8 cellular contexts compared by ENCODE assay signal in genomic region chr18:34153711-34154110, GRCh38.
DNase-seq lines count a peak whose midpoint lies in the region; ATAC-seq, FAIRE-seq and TF ChIP-seq lines count a peak whose summit lies in the region.

No MANE protein-coding gene starts in this region.

- peak overlapping the region; percentile 60 for H3K4me2 ChIP-seq in osteoblast (ENCODE audit: insufficient read depth, low read length)

- ATAC-seq in HG03520 (IDR thresholded peaks at IDR 0.05; ENCODE audit: unreplicated experiment) (peak; percentile 67), GM21529 (IDR thresholded peaks at IDR 0.05; ENCODE audit: unreplicated experiment) (no peak)

- no peaks in the 10 kb centered on the region for H3K9me3 Mint-ChIP-seq in activated naive CD4-positive, alpha-beta T cell treated with anti-CD3 and anti-CD28 coated beads, Interleukin-2, amount 10 ng/mL, durations not matched to agents 7 days and 5 days

- H4K20me1 ChIP-seq in osteoblast (ENCODE audit: insufficient read depth, low read length) = no peaks in the 10 kb centered on the region

- no peak overlapping the region for H3K27ac Mint-ChIP-seq in activated naive CD4-positive, alpha-beta T cell treated with anti-CD3 and anti-CD28 coated beads, Interleukin-2, amount 10 ng/mL, durations not matched to agents 7 days and 5 days

- no peaks in the 10 kb centered on the region for H3K9me3 ChIP-seq in osteoblast (ENCODE audit: low read depth, low read length)

- H2AFZ ChIP-seq in osteoblast (ENCODE audit: low read length) = peak overlapping the region; percentile 58

- H3K36me3 Mint-ChIP-seq in activated naive CD4-positive, alpha-beta T cell treated with anti-CD3 and anti-CD28 coated beads, Interleukin-2, amount 10 ng/mL, durations not matched to agents 7 days and 5 days = no peaks in the 10 kb centered on the region

- DNase-seq in NCI-H1436 treated with DMSO at 0.1 percent for 48 hours (lab: John Stamatoyannopoulos, UW) (peak; percentile 5), NCI-H1436 (lab: John Stamatoyannopoulos, UW) (no peak), SW 1271 (lab: John Stamatoyannopoulos, UW) (peak; percentile 27 to 82), osteoblast (ENCODE audit: insufficient read length, low spot score, missing footprints) (peak; percentile 44), D721Med (ENCODE audit: insufficient read length, low spot score) (no peak)
- DNase-seq in activated naive CD4-positive, alpha-beta T cell treated with anti-CD3 and anti-CD28 coated beads, Interleukin-2, amount 10 ng/mL, durations not matched to agents 7 days and 5 days = no peak

- peaks cover 1% of the 10 kb centered on the region for H3K27me3 Mint-ChIP-seq in activated naive CD4-positive, alpha-beta T cell treated with anti-CD3 and anti-CD28 coated beads, Interleukin-2, amount 10 ng/mL, durations not matched to agents 7 days and 5 days

- CTCF ChIA-PET in activated naive CD4-positive, alpha-beta T cell treated with anti-CD3 and anti-CD28 coated beads, Interleukin-2, amount 10 ng/mL, durations not matched to agents 7 days and 5 days (lab: Charles Lee) = interaction anchor here (1.7 kb wide), 1 partner anchor 31 kb away, joined by 6 read pairs; no protein-coding TSS in a partner anchor

- no peak overlapping the region for H3K27ac ChIP-seq in osteoblast (ENCODE audit: low read depth, low read length)

- H3K79me2 ChIP-seq in osteoblast (ENCODE audit: insufficient read depth, low read length) = no peaks in the 10 kb centered on the region

- FAIRE-seq in D721Med (lab: Jason Lieb, UNC) = no peak

- peaks cover 2% of the 10 kb centered on the region for H3K4me1 Mint-ChIP-seq in activated naive CD4-positive, alpha-beta T cell treated with anti-CD3 and anti-CD28 coated beads, Interleukin-2, amount 10 ng/mL, durations not matched to agents 7 days and 5 days

- H3K36me3 ChIP-seq in osteoblast (ENCODE audit: insufficient read depth, low read length) = no peaks in the 10 kb centered on the region

- no peak for TF ChIP-seq CTCF in osteoblast (IDR thresholded peaks at IDR 0.05; ENCODE audit: extremely low read depth, low read depth, low read length)
- no peak for TF ChIP-seq CTCF in D721Med (IDR thresholded peaks at IDR 0.05; ENCODE audit: insufficient read depth, missing control alignments)

- peak overlapping the region; percentile 43 for H3K4me3 ChIP-seq in osteoblast (ENCODE audit: insufficient read depth, low read length)

- H3K4me3 Mint-ChIP-seq in activated naive CD4-positive, alpha-beta T cell treated with anti-CD3 and anti-CD28 coated beads, Interleukin-2, amount 10 ng/mL, durations not matched to agents 7 days and 5 days = no peak overlapping the region

- H3K4me1 ChIP-seq in osteoblast (ENCODE audit: insufficient read depth, low read length) = no peaks in the 10 kb centered on the region

- H3K27me3 ChIP-seq in osteoblast (ENCODE audit: insufficient read depth, low read length) = no peaks in the 10 kb centered on the region

Comparison
In these comparisons a context has a peak if more than half of its experiments do, and no peak if none do; other contexts are left out.
1. DNase-seq: peak in NCI-H1436 treated with DMSO at 0.1 percent for 48 hours (single experiment), SW 1271 (2 of 2) and osteoblast (single experiment); none in NCI-H1436 (single experiment), D721Med (single experiment) and activated naive CD4-positive, alpha-beta T cell treated with anti-CD3 and anti-CD28 coated beads, Interleukin-2, amount 10 ng/mL, durations not matched to agents 7 days and 5 days (single experiment).